Comparison of ENCODE assay signal across 1 cellular context in genomic region chr2:24334245-24334633, GRCh38.
TF ChIP-seq lines count a peak whose summit lies in the region.

No MANE protein-coding gene starts in this region.

TF ChIP-seq in IMR-90, 13 proteins besides CTCF, POLR2A, EP300 and RAD21 (continued from another document):
- TF ChIP-seq, protein P1, sequence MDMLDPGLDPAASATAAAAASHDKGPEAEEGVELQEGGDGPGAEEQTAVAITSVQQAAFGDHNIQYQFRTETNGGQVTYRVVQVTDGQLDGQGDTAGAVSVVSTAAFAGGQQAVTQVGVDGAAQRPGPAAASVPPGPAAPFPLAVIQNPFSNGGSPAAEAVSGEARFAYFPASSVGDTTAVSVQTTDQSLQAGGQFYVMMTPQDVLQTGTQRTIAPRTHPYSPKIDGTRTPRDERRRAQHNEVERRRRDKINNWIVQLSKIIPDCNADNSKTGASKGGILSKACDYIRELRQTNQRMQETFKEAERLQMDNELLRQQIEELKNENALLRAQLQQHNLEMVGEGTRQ (IDR thresholded peaks at IDR 0.05; ENCODE audit: low read depth, low read length) = no peak
- TF ChIP-seq NFE2L2 (IDR thresholded peaks at IDR 0.05; ENCODE audit: low read depth, low read length) (no peak), CEBPB (IDR thresholded peaks at IDR 0.05; ENCODE audit: low read depth, low read length) (no peak), SMC3 (IDR thresholded peaks at IDR 0.05; ENCODE audit: low read depth, low read length) (no peak), BHLHE40 (IDR thresholded peaks at IDR 0.05; ENCODE audit: low read depth, low read length) (no peak)
TF ChIP-seq in IMR-90: peak in this region for 0.
